8 cellular contexts compared by ENCODE assay signal in the genomic region with DNA sequence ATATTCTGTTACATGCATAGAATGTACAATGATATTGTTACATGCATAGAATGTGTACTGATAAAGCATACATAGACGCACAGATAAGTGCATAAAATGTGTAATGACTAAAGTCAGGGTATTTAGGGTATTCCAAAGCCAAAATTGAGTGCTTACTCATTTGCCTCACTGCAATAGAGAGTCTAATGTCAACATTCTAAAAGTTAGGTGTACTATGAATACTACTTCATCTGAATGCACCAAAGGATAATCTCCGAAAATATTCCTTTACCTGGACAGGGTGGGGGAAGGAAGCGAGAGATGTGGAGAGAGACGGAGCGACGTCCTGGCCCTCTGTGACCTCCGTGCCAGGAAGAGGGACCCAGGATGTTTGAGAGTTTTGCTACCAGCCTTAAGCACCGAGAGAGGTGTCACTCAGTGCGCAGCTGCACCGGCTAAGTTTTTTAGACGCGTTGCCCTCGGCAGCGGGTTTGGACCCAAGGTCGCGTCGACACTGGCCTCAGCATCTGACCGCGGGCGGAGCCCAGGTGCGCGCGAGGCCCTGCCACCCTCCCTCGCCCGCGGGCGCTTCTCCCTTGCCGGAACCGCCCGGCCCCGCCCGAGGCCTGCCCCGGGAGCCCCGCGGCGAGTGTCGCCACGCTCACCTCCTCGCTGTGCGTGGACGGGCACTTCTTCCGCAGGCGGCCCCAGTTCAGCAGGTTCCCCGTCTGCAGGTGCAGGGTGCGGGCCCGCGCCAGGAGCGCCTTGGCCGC. TPM values are rescaled to one million over a fixed set of nuclear protein-coding genes. Genes with fewer than 3 reads are reported as not detected.
DNase-seq lines count a peak whose midpoint lies in the region; ATAC-seq, FAIRE-seq and TF ChIP-seq lines count a peak whose summit lies in the region.

No MANE protein-coding gene starts in this region.

- in situ Hi-C loops in ACHN (cut with HindIII; ENCODE audit: low pct_ligation_motif_present, low pct_unique_long_range_greater_than_20kb, low sequenced_read_pairs), result no loop called here

- peaks cover 0 to 14% (median 4%) of the 10 kb centered on the region in 11 donors for H3K9me3 ChIP-seq in heart right ventricle
- H3K9me3 ChIP-seq in vagina, result no peaks in the 10 kb centered on the region

- intact Hi-C loops in heart right ventricle (cut with DNase I) (loop anchor here in 2 of 10 donors (2.0 to 5.0 kb wide), 3 partner anchors 30 to 429 kb away; a partner anchor contains a TSS), vagina (cut with DNase I) (no loop called here)

- TF ChIP-seq CTCF in heart right ventricle (IDR thresholded peaks at IDR 0.05) (no peak), vagina (IDR thresholded peaks at IDR 0.05) (no peak)

- TF ChIP-seq POLR2A in vagina (IDR thresholded peaks at IDR 0.05), result no peak

- DNase-seq in ACHN (peak; percentile 35), RCC 7860 (ENCODE audit: low spot score) (peak; percentile 18), heart right ventricle (peak; percentile 19 to 50), putamen (ENCODE audit: low spot score) (peak; percentile 17), vagina (ENCODE audit: extremely low spot score in 2 of 2) (no peak)
- DNase-seq in activated gamma-delta T cell treated with anti-CD3 and anti-CD28 coated beads, Interleukin-2, amount 50 U/mL, for 16 hours (ENCODE audit: low read depth), result peak; percentile 26

- H3K4me1 ChIP-seq in heart right ventricle, result peaks cover 6 to 49% (median 16%) of the 10 kb centered on the region in 9 donors
- H3K4me1 ChIP-seq in vagina, result peaks cover 20% of the 10 kb centered on the region

- H3K27me3 ChIP-seq in heart right ventricle, result no peaks in the 10 kb centered on the region
- no peaks in the 10 kb centered on the region for H3K27me3 ChIP-seq in vagina

- WGBS in heart right ventricle, 2 donors, result 1% methylated on average over 48 to 49 of the region's 49 CpGs

- no peak for FAIRE-seq in RCC 7860 (lab: Jason Lieb, UNC)

- no peaks in the 10 kb centered on the region for H3K36me3 ChIP-seq in heart right ventricle
- no peaks in the 10 kb centered on the region for H3K36me3 ChIP-seq in vagina

- H3K4me3 ChIP-seq in heart right ventricle (peak overlapping the region; percentile 23 to 100 (median 85)), vagina (peak overlapping the region; percentile 88 to 96)

- ATAC-seq in GM18520 (IDR thresholded peaks at IDR 0.05; ENCODE audit: unreplicated experiment), result peak; percentile 29
- peak; percentile 29 for ATAC-seq in HG03060 (IDR thresholded peaks at IDR 0.05; ENCODE audit: low read depth, unreplicated experiment)
- ATAC-seq in heart right ventricle, result peak in 6 of 8 donors; percentile 10 to 73 (median 30)

- peak overlapping the region; percentile 38 to 97 (median 88) for H3K27ac ChIP-seq in heart right ventricle
- H3K27ac ChIP-seq in vagina, result peak overlapping the region; percentile 80

RNA-seq across cellular contexts. Expression of a gene that starts 0.7 kb away (rescaled TPM):
- total RNA-seq in heart right ventricle (10 to 100 TPM in 7 of 10 donors, 1 to 10 TPM in 3; 7.6 to 15.5 (median 10.6) TPM), vagina (8.1 TPM)
- polyA plus RNA-seq in heart right ventricle, result 1 to 10 TPM; 1.9 to 4.4 TPM

RNA-seq across cellular contexts. Expression of a gene that starts 29.6 kb away (rescaled TPM):
- total RNA-seq in heart right ventricle (10 to 100 TPM; 33.9 to 44.3 (median 41.7) TPM), vagina (23.6 TPM)
- 10 to 100 TPM; 40.1 to 64.7 TPM for polyA plus RNA-seq in heart right ventricle

Comparison
In these comparisons a context has a peak if more than half of its experiments do, and no peak if none do; other contexts are left out.
1. DNase-seq: peak in ACHN (single experiment), RCC 7860 (single experiment), activated gamma-delta T cell treated with anti-CD3 and anti-CD28 coated beads, Interleukin-2, amount 50 U/mL, for 16 hours (single experiment), heart right ventricle (2 of 2) and putamen (single experiment); none in vagina (0 of 2).
2. Peak in every context shown above with its lines, with median percentiles within 50 percentile points of each other: ATAC-seq.